8 cellular contexts compared by ENCODE assay signal in the genomic region with DNA sequence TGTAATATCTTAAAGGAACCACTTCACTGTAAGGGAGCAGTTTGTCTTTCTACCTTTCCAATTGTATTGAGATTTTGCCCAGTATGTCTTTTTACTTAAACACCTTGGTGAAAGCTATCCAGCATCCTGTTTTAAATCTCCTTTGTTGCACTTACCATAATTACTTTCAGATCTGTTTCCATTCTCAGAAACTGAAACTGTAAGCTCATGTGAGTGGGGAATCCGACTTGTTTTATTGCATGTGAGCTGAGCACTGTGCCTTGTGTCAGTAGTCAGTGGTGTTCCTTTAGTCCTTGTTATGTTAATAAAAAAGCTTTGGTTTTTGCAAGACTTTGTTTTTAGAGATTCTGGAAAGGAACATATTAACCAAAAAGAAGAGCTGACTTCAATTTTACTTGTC. TPM values are rescaled to one million over a fixed set of nuclear protein-coding genes. Genes with fewer than 3 reads are reported as not detected.
DNase-seq lines count a peak whose midpoint lies in the region; ATAC-seq and TF ChIP-seq lines count a peak whose summit lies in the region.

No MANE protein-coding gene starts in this region.

- peaks cover 24% of the 10 kb centered on the region for H3K4me1 ChIP-seq in HEK293 (ENCODE audit: control insufficient read depth, insufficient read depth, low read length)

- H3K27me3 Mint-ChIP-seq in mesothelial cell of epicardium (ENCODE audit: low read depth): no peaks in the 10 kb centered on the region

- TF ChIP-seq CTCF in HEK293 (tag by site-specific recombination; IDR thresholded peaks at IDR 0.05) (no peak), mesothelial cell of epicardium (IDR thresholded peaks at IDR 0.05; ENCODE audit: unreplicated experiment) (no peak)

- H3K4me1 Mint-ChIP-seq in mesothelial cell of epicardium: peaks cover 40% of the 10 kb centered on the region

- DNase-seq in OCI-M1 (lab: John Stamatoyannopoulos, UW) (peak; percentile 78), mesothelial cell of epicardium (ENCODE audit: low spot score in 2 of 2, unreplicated experiment in 2 of 2) (no peak), NCI-H774 (lab: John Stamatoyannopoulos, UW) (no peak), SKM-1 treated with dmso at 0.1 percent for 144 hours (lab: John Stamatoyannopoulos, UW; ENCODE audit: unreplicated experiment) (no peak)

- ATAC-seq in GM18498 (IDR thresholded peaks at IDR 0.05; ENCODE audit: unreplicated experiment) (peak; percentile 76), HG03108 (IDR thresholded peaks at IDR 0.05; ENCODE audit: unreplicated experiment) (no peak), GM21528 (IDR thresholded peaks at IDR 0.05; ENCODE audit: low FRiP score, unreplicated experiment) (no peak)

- H3K9me3 Mint-ChIP-seq in mesothelial cell of epicardium: no peaks in the 10 kb centered on the region

- peaks cover 3% of the 10 kb centered on the region for H3K36me3 Mint-ChIP-seq in mesothelial cell of epicardium

- peak overlapping the region; percentile 93 for H3K27ac Mint-ChIP-seq in mesothelial cell of epicardium

- CTCF ChIA-PET in HEK293 (lab: Yijun Ruan, JAX): no interaction called here

- no peak overlapping the region for H3K4me3 Mint-ChIP-seq in mesothelial cell of epicardium

- no peak overlapping the region for H3K27ac ChIP-seq in HEK293 (ENCODE audit: extremely low read depth, low read depth, low read length)

- no peaks in the 10 kb centered on the region for H3K36me3 ChIP-seq in HEK293 (ENCODE audit: control insufficient read depth in 2 of 2, insufficient read depth in 1 of 2, low read length in 2 of 2)

- no peaks in the 10 kb centered on the region for H3K9me3 ChIP-seq in HEK293 (ENCODE audit: control insufficient read depth, insufficient read depth, low read depth, low read length)

- POLR2A ChIA-PET in HEK293 (lab: Yijun Ruan, JAX): no interaction called here

- no peak overlapping the region for H3K4me3 ChIP-seq in HEK293 (ENCODE audit: low read depth, low read length)

TF ChIP-seq in HEK293, 187 proteins besides CTCF, POLR2A, EP300 and RAD21:
- TF ChIP-seq, protein P1, sequence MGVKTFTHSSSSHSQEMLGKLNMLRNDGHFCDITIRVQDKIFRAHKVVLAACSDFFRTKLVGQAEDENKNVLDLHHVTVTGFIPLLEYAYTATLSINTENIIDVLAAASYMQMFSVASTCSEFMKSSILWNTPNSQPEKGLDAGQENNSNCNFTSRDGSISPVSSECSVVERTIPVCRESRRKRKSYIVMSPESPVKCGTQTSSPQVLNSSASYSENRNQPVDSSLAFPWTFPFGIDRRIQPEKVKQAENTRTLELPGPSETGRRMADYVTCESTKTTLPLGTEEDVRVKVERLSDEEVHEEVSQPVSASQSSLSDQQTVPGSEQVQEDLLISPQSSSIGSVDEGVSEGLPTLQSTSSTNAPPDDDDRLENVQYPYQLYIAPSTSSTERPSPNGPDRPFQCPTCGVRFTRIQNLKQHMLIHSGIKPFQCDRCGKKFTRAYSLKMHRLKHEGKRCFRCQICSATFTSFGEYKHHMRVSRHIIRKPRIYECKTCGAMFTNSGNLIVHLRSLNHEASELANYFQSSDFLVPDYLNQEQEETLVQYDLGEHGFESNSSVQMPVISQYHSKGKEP (tag by site-specific recombination; IDR thresholded peaks at IDR 0.05): peak; percentile 72
- TF ChIP-seq ZBTB17 (tag by site-specific recombination; IDR thresholded peaks at IDR 0.05) (0 out of 2 replicates have a peak, but pooled peaks have one; percentile 32), ZBTB7A (tag by site-specific recombination; IDR thresholded peaks at IDR 0.05; ENCODE audit: low read depth) (no peak), FEZF1 (tag by site-specific recombination; IDR thresholded peaks at IDR 0.05) (peak; percentile 9; the same call in 1 of the 2 replicates), MZF1 (tag by site-specific recombination; IDR thresholded peaks at IDR 0.05; ENCODE audit: borderline replicate concordance) (peak; percentile 58; the same call in 1 of the 2 replicates), OSR2 (tag by site-specific recombination; IDR thresholded peaks at IDR 0.05) (0 out of 2 replicates have a peak, but pooled peaks have one; percentile 20), PRDM1 (tag by site-specific recombination; IDR thresholded peaks at IDR 0.05) (peak; percentile 92), ZSCAN30 (tag by site-specific recombination; IDR thresholded peaks at IDR 0.05) (0 out of 2 replicates have a peak, but pooled peaks have one; percentile 9), KLF7 (tag by site-specific recombination; IDR thresholded peaks at IDR 0.05; ENCODE audit: borderline replicate concordance) (no peak)

RNA-seq across cellular contexts. Expression of a gene that starts 42.2 kb away (rescaled TPM):
- 96.1 to 106 TPM (median 100.0 TPM) in 3 replicates for total RNA-seq in mesothelial cell of epicardium
